16 cellular contexts compared by ENCODE assay signal in genomic region chr4:44727471-44727870, GRCh38. TPM values are rescaled to one million over a fixed set of nuclear protein-coding genes. Genes with fewer than 3 reads are reported as not detected.
DNase-seq lines count a peak whose midpoint lies in the region; ATAC-seq, FAIRE-seq and TF ChIP-seq lines count a peak whose summit lies in the region.
"Had no signal": no experiment of that assay in that cellular context is flagged by ENCODE, and none has a peak within 500 bp of the region (broad histone marks: within the 10 kb centered on the region; RNA-seq: fewer than 3 reads in every experiment).

No MANE protein-coding gene starts in this region.

- H3K4me3 ChIP-seq in Karpas-422 (ENCODE audit: low read length) (peak overlapping the region; percentile 87), K562 (no peak overlapping the region), heart right ventricle (peak overlapping the region in 4 of 10 donors; percentile 72 to 91 (median 88))

- H3K36me3 ChIP-seq in Karpas-422 (ENCODE audit: insufficient read depth, low read length) = no peaks in the 10 kb centered on the region
- no peaks in the 10 kb centered on the region; the same call in 2 of the 3 replicates for H3K36me3 ChIP-seq in K562 (ENCODE audit: control insufficient read depth, insufficient read depth, low read length)
- H3K36me3 ChIP-seq in heart right ventricle = no peaks in the 10 kb centered on the region
- H3K36me3 ChIP-seq: thoracic aorta had no signal

- H3K9me3 ChIP-seq in Karpas-422 (ENCODE audit: low read length) (no peaks in the 10 kb centered on the region), K562 (replicated peaks; ENCODE audit: control insufficient read depth, insufficient read depth, low read depth, low read length) (no peaks in the 10 kb centered on the region), heart right ventricle (no peaks in the 10 kb centered on the region)
- H3K9me3 ChIP-seq: body of pancreas, thoracic aorta had no signal

- TSS peak; percentile 72 for BruUV-seq in K562 (replicated peaks; lab: Mats Ljungman, UMichigan)

- H3K9me3 Mint-ChIP-seq in activated CD4-positive, alpha-beta T cell treated with anti-CD3 and anti-CD28 coated beads, Interleukin-2, amount 10 ng/mL, durations not matched to agents 24 days and 14 days = peaks cover under 1% of the 10 kb centered on the region
- peaks cover 4% of the 10 kb centered on the region for H3K9me3 Mint-ChIP-seq in osteocyte (ENCODE audit: unreplicated experiment)

- H2AFZ ChIP-seq in Karpas-422 (ENCODE audit: low read length) (no peak overlapping the region), K562 (ENCODE audit: low read depth, low read length) (peak overlapping the region; percentile 97)

- H3K27me3 ChIP-seq in Karpas-422 (ENCODE audit: low read length) (no peaks in the 10 kb centered on the region), K562 (ENCODE audit: control insufficient read depth in 2 of 2, insufficient read depth in 2 of 2, low read length in 2 of 2) (no peaks in the 10 kb centered on the region), heart right ventricle (no peaks in the 10 kb centered on the region)
- H3K27me3 ChIP-seq: body of pancreas had no signal

- peaks cover 3% of the 10 kb centered on the region for H3K36me3 Mint-ChIP-seq in activated CD4-positive, alpha-beta T cell treated with anti-CD3 and anti-CD28 coated beads, Interleukin-2, amount 10 ng/mL, durations not matched to agents 24 days and 14 days (ENCODE audit: low read depth)
- H3K36me3 Mint-ChIP-seq in osteocyte (ENCODE audit: unreplicated experiment) = no peaks in the 10 kb centered on the region

- no peak for TF ChIP-seq RAD21 in K562 (CRISPR knock-in tag; conservative IDR thresholded peaks at IDR 0.05 in 1 of 2, IDR thresholded peaks at IDR 0.05 in 1 of 2)

- peaks cover 35% of the 10 kb centered on the region for H3K4me1 ChIP-seq in Karpas-422 (ENCODE audit: low read length)
- H3K4me1 ChIP-seq in K562 (replicated peaks in 1 of 2; ENCODE audit: control insufficient read depth in 2 of 2, insufficient read depth in 2 of 2, low read length in 2 of 2) = peaks cover 7 to 9% of the 10 kb centered on the region in 2 experiments; a peak in 4 of 5 replicates
- H3K4me1 ChIP-seq in heart right ventricle = peaks cover 0 to 37% (median 25%) of the 10 kb centered on the region in 9 donors

- FAIRE-seq in K562 (lab: Jason Lieb, UNC) = no peak
- FAIRE-seq: TTC549 had no signal

- H3K9ac ChIP-seq in Karpas-422 (ENCODE audit: low read length) (peak overlapping the region; percentile 92), K562 (ENCODE audit: insufficient read depth in 1 of 2, low read depth in 2 of 2, low read length in 2 of 2) (no peak overlapping the region)

- no peak for TF ChIP-seq EP300 in K562 (IDR thresholded peaks at IDR 0.05; ENCODE audit: low read length)

- peaks cover 7% of the 10 kb centered on the region for H3K27me3 Mint-ChIP-seq in activated CD4-positive, alpha-beta T cell treated with anti-CD3 and anti-CD28 coated beads, Interleukin-2, amount 10 ng/mL, durations not matched to agents 24 days and 14 days
- peaks cover 22% of the 10 kb centered on the region for H3K27me3 Mint-ChIP-seq in osteocyte (ENCODE audit: unreplicated experiment)

- peak overlapping the region; percentile 98 for H3K4me2 ChIP-seq in Karpas-422 (ENCODE audit: low read depth, low read length, poor library complexity, severe bottlenecking)
- H3K4me2 ChIP-seq in K562 (ENCODE audit: insufficient read depth, low read length) = peak overlapping the region; percentile 92; the same call in 1 of the 2 replicates

- no peaks in the 10 kb centered on the region for H3K9me2 ChIP-seq in Karpas-422 (replicated peaks; ENCODE audit: insufficient read depth, low read length)

- H3K79me2 ChIP-seq in Karpas-422 (ENCODE audit: low read length) = peaks cover 43% of the 10 kb centered on the region
- peaks cover 39% of the 10 kb centered on the region for H3K79me2 ChIP-seq in K562 (ENCODE audit: control insufficient read depth, insufficient read depth, low read length)

- POLR2A ChIA-PET in K562 (lab: Yijun Ruan, JAX) = interaction anchor here (1.9 to 2.7 kb wide), 2 partner anchors 10 to 13 kb away, joined by 7 to 13 read pairs; no protein-coding TSS in a partner anchor

- TF ChIP-seq POLR2A in K562 (conservative IDR thresholded peaks at IDR 0.05) = no peak

- peaks cover 24% of the 10 kb centered on the region for H3K4me1 Mint-ChIP-seq in activated CD4-positive, alpha-beta T cell treated with anti-CD3 and anti-CD28 coated beads, Interleukin-2, amount 10 ng/mL, durations not matched to agents 24 days and 14 days
- H3K4me1 Mint-ChIP-seq in osteocyte (ENCODE audit: unreplicated experiment) = peaks cover 21% of the 10 kb centered on the region

- in situ Hi-C loops in K562 (cut with MboI) = no loop called here
- in situ Hi-C loops in GM13976 (cut with MboI; ENCODE audit: low sequenced_read_pairs, unreplicated experiment) = no loop called here

- no peak overlapping the region for H3K27ac Mint-ChIP-seq in activated CD4-positive, alpha-beta T cell treated with anti-CD3 and anti-CD28 coated beads, Interleukin-2, amount 10 ng/mL, durations not matched to agents 24 days and 14 days
- H3K27ac Mint-ChIP-seq in osteocyte (ENCODE audit: unreplicated experiment) = no peak overlapping the region

- no peaks in the 10 kb centered on the region for H3K9me1 ChIP-seq in K562 (ENCODE audit: control insufficient read depth, insufficient read depth, low read length)

- H3K27ac ChIP-seq in Karpas-422 (ENCODE audit: low read length) = no peak overlapping the region
- H3K27ac ChIP-seq in K562 (ENCODE audit: extremely low read depth, low read depth, low read length) = no peak overlapping the region
- H3K27ac ChIP-seq in heart right ventricle = no peak overlapping the region

- CTCF ChIA-PET in K562 (lab: Yijun Ruan, JAX; ENCODE audit: low intra/inter-chr PET ratio) = no interaction called here

- no peak for ATAC-seq in K562
- ATAC-seq in heart right ventricle = no peak

- WGBS in K562 (ENCODE audit: insufficient coverage, low coverage, missing lambda C conversion rate) = 67% methylated on average over 6 of the region's 6 CpGs
- 76 to 89% methylated on average over 6 of the region's 6 CpGs for WGBS in heart right ventricle, 2 donors

- TF ChIP-seq CTCF in K562 (IDR thresholded peaks at IDR 0.05 in 2 of 3, conservative IDR thresholded peaks at IDR 0.05 in 1 of 3; ENCODE audit: insufficient read depth in 2 of 3, low read depth in 1 of 3, low read length in 3 of 3) (no peak), osteocyte (IDR thresholded peaks at IDR 0.05) (no peak), GM13976 (IDR thresholded peaks at IDR 0.05; ENCODE audit: borderline replicate concordance, control extremely low read depth, extremely low read depth, insufficient read depth, missing control alignments) (no peak), heart right ventricle (IDR thresholded peaks at IDR 0.05) (no peak)

- intact Hi-C loops in activated CD4-positive, alpha-beta T cell treated with anti-CD3 and anti-CD28 coated beads, Interleukin-2, amount 10 ng/mL, durations not matched to agents 24 days and 14 days (cut with micrococcal nuclease) = loop anchor here (2.0 kb wide), 1 partner anchor 279 kb away; the partner anchor contains the start of gene KCTD8
- intact Hi-C loops in K562 (cut with micrococcal nuclease) = no loop called here
- intact Hi-C loops in heart right ventricle (cut with DNase I) = loop anchor here in 3 of 10 donors (2.0 to 5.0 kb wide), 2 partner anchors 49 to 50 kb away; partner anchors contain the start of gene GUF1 (in 3 of the 3)

- H3K4me3 Mint-ChIP-seq in activated CD4-positive, alpha-beta T cell treated with anti-CD3 and anti-CD28 coated beads, Interleukin-2, amount 10 ng/mL, durations not matched to agents 24 days and 14 days = peak overlapping the region; percentile 85
- peak overlapping the region; percentile 89 for H3K4me3 Mint-ChIP-seq in osteocyte (ENCODE audit: unreplicated experiment)

- no peak for DNase-seq in activated CD4-positive, alpha-beta T cell treated with anti-CD3 and anti-CD28 coated beads, Interleukin-2, amount 10 ng/mL, durations not matched to agents 24 days and 14 days
- no peak for DNase-seq in activated CD4-positive, alpha-beta T cell treated with anti-CD3 and anti-CD28 coated beads for 48 hours
- DNase-seq in Karpas-422 (no peak), K562 (ENCODE audit: extremely low read depth in 1 of 4, low spot score in 3 of 4) (no peak), osteocyte (ENCODE audit: extremely low spot score, unreplicated experiment) (no peak), germinal center (ENCODE audit: low spot score) (no peak), GM13976 (ENCODE audit: low spot score) (no peak), heart right ventricle (no peak)
- DNase-seq: activated CD8-positive, alpha-beta memory T cell treated with anti-CD3 and anti-CD28 coated beads, Interleukin-2, amount 50 U/mL, for 4 hours; body of pancreas; DMS153; KG1; NCI-H1930; SHP77 had no signal

- H4K20me1 ChIP-seq in Karpas-422 (ENCODE audit: insufficient read depth, low read depth, low read length) (no peaks in the 10 kb centered on the region), K562 (replicated peaks; ENCODE audit: control insufficient read depth, insufficient read depth, low read length) (no peaks in the 10 kb centered on the region; the same call in 1 of the 2 replicates)

RNA-seq across cellular contexts. Expression of gene GNPDA2, which starts 1.1 kb away (rescaled TPM):
- 18.8 and 18.9 TPM in 2 replicates for total RNA-seq in activated CD4-positive, alpha-beta T cell treated with anti-CD3 and anti-CD28 coated beads, Interleukin-2, amount 10 ng/mL, durations not matched to agents 24 days and 14 days
- 25.9 and 30.1 TPM in 2 replicates for total RNA-seq in Karpas-422 (2014; rRNA removed; shearing (Covaris generic); ENCODE audit: low replicate concordance)
- total RNA-seq in K562 (2011; cell fraction: chromatin; rRNA removed; ENCODE audit: low replicate concordance) = 5.4 and 14.8 TPM in 2 replicates
- 4.1 and 5.0 TPM in 2 replicates for total RNA-seq in K562 (2011; cell fraction: nucleolus; rRNA removed)
- 9.2 and 22.2 TPM in 2 replicates for total RNA-seq in K562 (2011; cell fraction: nucleoplasm; rRNA removed)
- total RNA-seq in K562 (2014; rRNA removed) = 6.8 and 11.1 TPM in 2 replicates
- 14.2 and 17.1 TPM in 2 replicates for total RNA-seq in K562 (2014; rRNA removed; fragmentation: Illumina TruSeq; extraction: Trizol)
- 11.8 and 13.0 TPM in 2 replicates for total RNA-seq in K562 (2015; rRNA removed; fragmentation: Illumina TruSeq; extraction: Trizol)
- total RNA-seq in K562 (2021) = 11.1 and 12.0 TPM in 2 replicates
- polyA plus RNA-seq in K562 (2011; rRNA removed) = 11.2 and 14.3 TPM in 2 replicates
- polyA plus RNA-seq in K562 (2011; cell fraction: cytosol; rRNA removed) = 2.1 and 5.0 TPM in 2 replicates
- polyA plus RNA-seq in K562 (2011; cell fraction: nucleus; rRNA removed) = 6.0 and 9.1 TPM in 2 replicates
- 11.4 and 12.8 TPM in 2 replicates for polyA plus RNA-seq in K562 (2012)
- polyA plus RNA-seq in K562 (2014; fragmentation: Illumina TruSeq; extraction: Trizol) = 11.6 and 11.7 TPM in 2 replicates
- polyA plus RNA-seq in K562 (2014; fragmentation: Nextera tagmentation; extraction: Ambion mirVana) = 10 to 100 TPM; 19.6 to 20.4 TPM
- polyA plus RNA-seq in K562 (2014; rRNA removed) = 10.6 and 14.0 TPM in 2 replicates
- 12.6 and 14.7 TPM in 2 replicates for polyA minus RNA-seq in K562 (2011; rRNA and poly(A)+ RNA removed)
- polyA minus RNA-seq in K562 (2011; cell fraction: cytosol; rRNA and poly(A)+ RNA removed) = 4.6 and 7.2 TPM in 2 replicates
- 13.1 and 22.0 TPM in 2 replicates for polyA minus RNA-seq in K562 (2011; cell fraction: nucleus; rRNA and poly(A)+ RNA removed)
- total RNA-seq in osteocyte = 15.4 and 16.6 TPM in 2 replicates
- total RNA-seq in heart right ventricle = 10 to 100 TPM; 10.4 to 20.1 (median 12.5) TPM
- polyA plus RNA-seq in heart right ventricle = 10 to 100 TPM in 1 of 2 donors, 1 to 10 TPM in 1; 9.2 to 11.9 TPM

RNA-seq across cellular contexts. Expression of gene GUF1, which starts 49.3 kb away (rescaled TPM):
- 38.4 and 39.9 TPM in 2 replicates for total RNA-seq in activated CD4-positive, alpha-beta T cell treated with anti-CD3 and anti-CD28 coated beads, Interleukin-2, amount 10 ng/mL, durations not matched to agents 24 days and 14 days
- 13.5 and 20.5 TPM in 2 replicates for total RNA-seq in Karpas-422 (2014; rRNA removed; shearing (Covaris generic); ENCODE audit: low replicate concordance)
- 9.9 and 52.9 TPM in 2 replicates for total RNA-seq in K562 (2011; cell fraction: chromatin; rRNA removed; ENCODE audit: low replicate concordance)
- total RNA-seq in K562 (2011; cell fraction: nucleolus; rRNA removed) = 6.7 and 8.8 TPM in 2 replicates
- 22.2 and 43.1 TPM in 2 replicates for total RNA-seq in K562 (2011; cell fraction: nucleoplasm; rRNA removed)
- total RNA-seq in K562 (2014; rRNA removed) (20.6 and 26.1 TPM in 2 replicates), K562 (2014; rRNA removed; fragmentation: Illumina TruSeq; extraction: Trizol) (35.7 and 38.3 TPM in 2 replicates), K562 (2015; rRNA removed; fragmentation: Illumina TruSeq; extraction: Trizol) (32.0 and 32.4 TPM in 2 replicates), K562 (2021) (37.0 and 38.5 TPM in 2 replicates), osteocyte (18.5 and 20.7 TPM in 2 replicates), heart right ventricle (10 to 100 TPM; 18.5 to 29.6 (median 25.4) TPM)
- polyA plus RNA-seq in K562 (2011; rRNA removed) (20.9 and 25.0 TPM in 2 replicates), K562 (2014; fragmentation: Illumina TruSeq; extraction: Trizol) (35.7 and 47.5 TPM in 2 replicates), K562 (2014; fragmentation: Nextera tagmentation; extraction: Ambion mirVana) (10 to 100 TPM in 1 of 2 experiments, 1 to 10 TPM in 1; 8.1 to 13.1 TPM), K562 (2014; rRNA removed) (18.6 and 23.1 TPM in 2 replicates), heart right ventricle (10 to 100 TPM in 1 of 2 donors, 1 to 10 TPM in 1; 10.0 to 13.9 TPM)
- 8.5 and 14.9 TPM in 2 replicates for polyA plus RNA-seq in K562 (2011; cell fraction: cytosol; rRNA removed)
- polyA plus RNA-seq in K562 (2011; cell fraction: nucleus; rRNA removed) = 19.3 and 19.6 TPM in 2 replicates
- polyA plus RNA-seq in K562 (2012) = 19.1 and 19.8 TPM in 2 replicates
- 40.2 and 50.3 TPM in 2 replicates for polyA minus RNA-seq in K562 (2011; rRNA and poly(A)+ RNA removed)
- polyA minus RNA-seq in K562 (2011; cell fraction: cytosol; rRNA and poly(A)+ RNA removed) = 17.5 and 25.8 TPM in 2 replicates
- polyA minus RNA-seq in K562 (2011; cell fraction: nucleus; rRNA and poly(A)+ RNA removed) = 34.1 and 54.1 TPM in 2 replicates
